In the genomic region with DNA sequence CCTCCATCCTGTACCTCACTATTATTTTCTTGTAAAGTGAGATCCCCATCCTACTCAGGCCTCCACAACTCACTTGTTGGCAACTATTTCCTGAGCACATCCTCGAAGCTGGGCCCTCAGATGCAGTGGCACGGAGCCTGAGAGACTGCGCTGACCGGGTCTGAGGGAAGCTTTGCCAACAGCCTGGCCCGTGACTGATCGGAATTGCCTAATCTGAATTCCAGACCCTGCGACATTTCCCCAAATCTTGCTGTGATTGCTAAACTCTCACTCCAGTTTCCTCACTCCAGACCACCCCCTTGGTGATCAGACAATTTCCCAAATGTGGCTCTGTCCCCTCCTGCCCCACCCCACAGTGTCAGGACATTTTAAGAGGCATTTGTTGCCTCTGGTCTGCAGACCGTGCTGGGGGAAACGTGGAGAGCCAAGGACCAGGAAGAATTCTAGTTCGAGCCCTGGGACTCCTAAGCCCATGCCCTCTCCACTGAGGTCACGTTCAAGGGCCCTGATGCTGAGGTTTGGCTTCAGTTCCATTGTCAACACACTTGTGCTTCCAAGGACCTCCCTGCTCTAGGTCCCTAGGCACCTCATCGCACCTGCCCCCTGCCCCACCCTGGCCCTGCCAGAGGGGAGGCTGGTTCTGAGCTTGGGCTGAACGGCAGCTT, we compare ENCODE assay signal across 12 cellular contexts. TPM values are rescaled to one million over a fixed set of nuclear protein-coding genes. Genes with fewer than 3 reads are reported as not detected.
DNase-seq lines count a peak whose midpoint lies in the region; ATAC-seq and TF ChIP-seq lines count a peak whose summit lies in the region.
"Had no signal": no experiment of that assay in that cellular context is flagged by ENCODE, and none has a peak within 500 bp of the region (broad histone marks: within the 10 kb centered on the region; RNA-seq: fewer than 3 reads in every experiment).

No MANE protein-coding gene starts in this region.

- H3K9me3 Mint-ChIP-seq in natural killer cell treated with Interleukin-12 subunit alpha and Interleukin-12 subunit beta and Interleukin-15 and Interleukin-18, amount 100 ng/mL, for 72 hours = no peaks in the 10 kb centered on the region
- no peaks in the 10 kb centered on the region for H3K9me3 Mint-ChIP-seq in CD8-positive, alpha-beta memory T cell

- H3K4me3 Mint-ChIP-seq in natural killer cell treated with Interleukin-12 subunit alpha and Interleukin-12 subunit beta and Interleukin-15 and Interleukin-18, amount 100 ng/mL, for 72 hours = no peak overlapping the region
- H3K4me3 Mint-ChIP-seq in CD8-positive, alpha-beta memory T cell = no peak overlapping the region
- H3K4me3 Mint-ChIP-seq: B cell had no signal

- peak; percentile 66 for ATAC-seq in Right ventricle myocardium superior (ENCODE audit: poor library complexity)
- no peak for ATAC-seq in natural killer cell treated with Interleukin-12 subunit alpha and Interleukin-12 subunit beta and Interleukin-15 and Interleukin-18, amount 100 ng/mL, for 72 hours

- peaks cover 2% of the 10 kb centered on the region for H3K79me2 ChIP-seq in parathyroid adenoma

- H3K4me3 ChIP-seq in ascending aorta = no peak overlapping the region
- H3K4me3 ChIP-seq in parathyroid adenoma (ENCODE audit: low read depth, low read length) = no peak overlapping the region
- no peak overlapping the region for H3K4me3 ChIP-seq in CD8-positive, alpha-beta memory T cell (ENCODE audit: low read length)

- H3K27ac ChIP-seq in ascending aorta = peak overlapping the region; percentile 64 to 84
- peak overlapping the region; percentile 24 for H3K27ac ChIP-seq in parathyroid adenoma
- no peak overlapping the region for H3K27ac ChIP-seq in CD8-positive, alpha-beta memory T cell (ENCODE audit: low read depth, low read length)
- H3K27ac ChIP-seq: KMS-11 had no signal

- CTCF ChIA-PET in CD8-positive, alpha-beta memory T cell (lab: Charles Lee) = no interaction called here

- H3K4me2 ChIP-seq in parathyroid adenoma (ENCODE audit: low read length) = no peak overlapping the region
- H3K4me2 ChIP-seq: KMS-11 had no signal

- H3K9ac ChIP-seq in parathyroid adenoma = no peak overlapping the region
- H3K9ac ChIP-seq: KMS-11 had no signal

- DNase-seq in AG08395 (ENCODE audit: low spot score) (peak; percentile 73), ascending aorta (ENCODE audit: low spot score in 2 of 2) (peak in 1 of 2 donors; percentile 89), Right ventricle myocardium superior (peak; percentile 78), AML-193 (lab: John Stamatoyannopoulos, UW) (no peak), OCI-M2 (lab: John Stamatoyannopoulos, UW; ENCODE audit: unreplicated experiment) (no peak)
- no peak for DNase-seq in natural killer cell treated with Interleukin-12 subunit alpha and Interleukin-12 subunit beta and Interleukin-15 and Interleukin-18, amount 100 ng/mL, for 72 hours (ENCODE audit: low spot score)
- no peak for DNase-seq in CD8-positive, alpha-beta memory T cell
- DNase-seq: GOT3, SIG-M5 had no signal

- H3K27me3 Mint-ChIP-seq in natural killer cell treated with Interleukin-12 subunit alpha and Interleukin-12 subunit beta and Interleukin-15 and Interleukin-18, amount 100 ng/mL, for 72 hours = no peaks in the 10 kb centered on the region
- no peaks in the 10 kb centered on the region for H3K27me3 Mint-ChIP-seq in CD8-positive, alpha-beta memory T cell
- H3K27me3 Mint-ChIP-seq: B cell had no signal

- no peaks in the 10 kb centered on the region for H3K36me3 Mint-ChIP-seq in natural killer cell treated with Interleukin-12 subunit alpha and Interleukin-12 subunit beta and Interleukin-15 and Interleukin-18, amount 100 ng/mL, for 72 hours
- peaks cover 0 to 13% (median 4%) of the 10 kb centered on the region in 3 donors for H3K36me3 Mint-ChIP-seq in CD8-positive, alpha-beta memory T cell

- TF ChIP-seq CTCF in ascending aorta (IDR thresholded peaks at IDR 0.05) = no peak
- TF ChIP-seq CTCF in parathyroid adenoma (IDR thresholded peaks at IDR 0.05) = no peak

- H2AFZ ChIP-seq in parathyroid adenoma = no peak overlapping the region

- H3K9me3 ChIP-seq in ascending aorta (no peaks in the 10 kb centered on the region), parathyroid adenoma (ENCODE audit: control insufficient read depth, low read length) (no peaks in the 10 kb centered on the region)
- no peaks in the 10 kb centered on the region for H3K9me3 ChIP-seq in CD8-positive, alpha-beta memory T cell (ENCODE audit: low read length)

- H3K4me1 ChIP-seq in ascending aorta (peaks cover 3 to 19% of the 10 kb centered on the region in 2 donors), parathyroid adenoma (no peaks in the 10 kb centered on the region)
- no peaks in the 10 kb centered on the region for H3K4me1 ChIP-seq in CD8-positive, alpha-beta memory T cell (ENCODE audit: insufficient read depth, low read length)

- intact Hi-C loops in ascending aorta (cut with DNase I) (no loop called here), Right ventricle myocardium superior (cut with DNase I) (no loop called here)

- H3K36me3 ChIP-seq in ascending aorta (peaks cover 0 to 5% of the 10 kb centered on the region in 2 donors), parathyroid adenoma (ENCODE audit: control insufficient read depth, insufficient read depth, low read length) (no peaks in the 10 kb centered on the region)
- H3K36me3 ChIP-seq in CD8-positive, alpha-beta memory T cell (ENCODE audit: insufficient read depth, low read length) = no peaks in the 10 kb centered on the region

- H3K27me3 ChIP-seq in ascending aorta = no peaks in the 10 kb centered on the region
- no peaks in the 10 kb centered on the region for H3K27me3 ChIP-seq in parathyroid adenoma (ENCODE audit: control insufficient read depth, insufficient read depth, low read length)
- H3K27me3 ChIP-seq in CD8-positive, alpha-beta memory T cell (ENCODE audit: insufficient read depth, low read length, poor library complexity, severe bottlenecking) = no peaks in the 10 kb centered on the region

- peaks cover 4 to 6% of the 10 kb centered on the region in 2 donors for H3K4me1 Mint-ChIP-seq in natural killer cell treated with Interleukin-12 subunit alpha and Interleukin-12 subunit beta and Interleukin-15 and Interleukin-18, amount 100 ng/mL, for 72 hours (ENCODE audit: low read depth in 2 of 2)
- peaks cover 0 to 8% (median 5%) of the 10 kb centered on the region in 3 donors for H3K4me1 Mint-ChIP-seq in CD8-positive, alpha-beta memory T cell
- H3K4me1 Mint-ChIP-seq: B cell had no signal

- POLR2A ChIA-PET in CD8-positive, alpha-beta memory T cell (lab: Charles Lee) = no interaction called here

- H3K27ac Mint-ChIP-seq in natural killer cell treated with Interleukin-12 subunit alpha and Interleukin-12 subunit beta and Interleukin-15 and Interleukin-18, amount 100 ng/mL, for 72 hours = peak overlapping the region in 1 of 2 donors; percentile 61
- H3K27ac Mint-ChIP-seq in CD8-positive, alpha-beta memory T cell = no peak overlapping the region
- H3K27ac Mint-ChIP-seq: B cell had no signal

RNA-seq across cellular contexts. Expression of a gene that starts 22.8 kb away (rescaled TPM):
- total RNA-seq in ascending aorta (12.6 TPM), Right ventricle myocardium superior (4.1 TPM)
- 1 to 10 TPM; 4.7 to 8.5 TPM for total RNA-seq in natural killer cell treated with Interleukin-12 subunit alpha and Interleukin-12 subunit beta and Interleukin-15 and Interleukin-18, amount 100 ng/mL, for 72 hours
- total RNA-seq in CD8-positive, alpha-beta memory T cell = 1 to 10 TPM; 5.1 to 5.4 TPM
- polyA plus RNA-seq in CD8-positive, alpha-beta memory T cell = 0.75 TPM

Comparison
In these comparisons a context has a peak if more than half of its experiments do, and no peak if none do; other contexts are left out.
1. DNase-seq: peak in AG08395 (single experiment) and Right ventricle myocardium superior (single experiment); none in natural killer cell treated with Interleukin-12 subunit alpha and Interleukin-12 subunit beta and Interleukin-15 and Interleukin-18, amount 100 ng/mL, for 72 hours (single experiment), CD8-positive, alpha-beta memory T cell (0 of 5), AML-193 (0 of 2) and OCI-M2 (single experiment).